Comparison of ENCODE assay signal across 9 cellular contexts in the genomic region with DNA sequence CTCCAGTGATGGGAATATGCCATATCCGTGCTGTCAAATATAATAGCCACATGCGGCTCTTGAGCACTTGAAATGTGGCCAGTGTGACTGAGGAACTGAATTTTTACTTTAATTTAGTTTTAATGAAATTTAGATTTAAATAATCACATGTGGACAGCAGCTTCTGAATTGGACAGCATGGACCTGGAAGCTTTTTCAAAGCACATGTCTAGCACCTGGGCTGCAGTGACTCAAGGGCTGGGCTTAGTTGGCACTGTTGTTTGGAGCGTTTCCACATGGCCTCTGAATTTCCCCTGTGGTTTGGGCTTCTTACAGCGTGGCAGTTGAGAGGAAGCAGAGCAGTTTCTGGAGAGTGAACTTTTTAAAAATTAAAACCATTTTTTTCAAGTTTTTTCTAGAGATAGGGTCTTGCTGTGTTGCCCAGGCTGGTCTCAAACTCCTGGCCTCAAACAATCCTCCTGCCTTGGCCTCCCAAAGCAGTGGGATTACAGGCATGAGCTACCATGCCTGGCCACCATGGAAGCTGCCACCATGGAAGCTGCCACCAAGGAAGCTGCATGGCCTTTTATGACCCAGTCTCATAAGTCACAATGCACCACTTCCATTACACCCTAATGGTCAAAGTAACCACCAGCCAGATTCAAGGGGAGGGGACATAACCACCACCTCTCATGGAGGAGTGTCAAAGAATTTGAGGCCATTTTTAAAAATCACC. TPM values are rescaled to one million over a fixed set of nuclear protein-coding genes. Genes with fewer than 3 reads are reported as not detected.
A peak's percentile ranks its signal among the peaks of the same experiment; 100 is the strongest.
DNase-seq lines count a peak whose midpoint lies in the region; ATAC-seq and TF ChIP-seq lines count a peak whose summit lies in the region.
"Had no signal": no experiment of that assay in that cellular context is flagged by ENCODE, and none has a peak within 500 bp of the region (broad histone marks: within the 10 kb centered on the region; RNA-seq: fewer than 3 reads in every experiment).

No MANE protein-coding gene starts in this region.

- no peak overlapping the region for H3K27ac Mint-ChIP-seq in mesothelial cell of epicardium

- no peak overlapping the region for H3K4me3 Mint-ChIP-seq in mesothelial cell of epicardium

- DNase-seq in HFF-Myc (ENCODE audit: extremely low read depth, low read depth) = peak; percentile 86
- DNase-seq in activated CD4-positive, alpha-beta T cell treated with anti-CD3 and anti-CD28 coated beads, Interleukin-2, amount 50 U/mL, for 1 hour = peak; percentile 41
- DNase-seq in epithelial cell of esophagus (ENCODE audit: low read depth) = peak; percentile 48
- DNase-seq in stimulated activated CD4-positive, alpha-beta T cell treated with anti-CD3 and anti-CD28 coated beads, Interleukin-4, amount 100 ng/mL, for 48 hours (ENCODE audit: low read depth in 2 of 2) = peak; percentile 8 to 19
- DNase-seq in mesothelial cell of epicardium (ENCODE audit: low spot score in 2 of 2, unreplicated experiment in 2 of 2) = no peak

- no peak overlapping the region for H3K4me3 ChIP-seq in HFF-Myc (replicated peaks; ENCODE audit: low read depth, low read length)
- no peak overlapping the region for H3K4me3 ChIP-seq in epithelial cell of esophagus (ENCODE audit: low read length)

- H3K27me3 Mint-ChIP-seq in mesothelial cell of epicardium (ENCODE audit: low read depth) = no peaks in the 10 kb centered on the region

- no peak for ATAC-seq in GM18867 (IDR thresholded peaks at IDR 0.05; ENCODE audit: unreplicated experiment)
- no peak for ATAC-seq in HG03095 (IDR thresholded peaks at IDR 0.05; ENCODE audit: unreplicated experiment)
- no peak for ATAC-seq in HG03378 (IDR thresholded peaks at IDR 0.05; ENCODE audit: unreplicated experiment)

- H3K4me1 Mint-ChIP-seq in mesothelial cell of epicardium = peaks cover 12% of the 10 kb centered on the region

- H3K9me3 Mint-ChIP-seq in mesothelial cell of epicardium = no peaks in the 10 kb centered on the region

- TF ChIP-seq CTCF in HFF-Myc (IDR thresholded peaks at IDR 0.05; ENCODE audit: low read depth, low read length, missing control alignments) (no peak), epithelial cell of esophagus (IDR thresholded peaks at IDR 0.05; ENCODE audit: insufficient read depth, low read depth, low read length, missing control alignments) (no peak), mesothelial cell of epicardium (IDR thresholded peaks at IDR 0.05; ENCODE audit: unreplicated experiment) (no peak)

- H3K36me3 Mint-ChIP-seq in mesothelial cell of epicardium = no peaks in the 10 kb centered on the region

RNA-seq across cellular contexts. Expression of gene TOB1, which starts 6.7 kb away (rescaled TPM):
- total RNA-seq in mesothelial cell of epicardium = 29.4 to 34.7 TPM (median 32.0 TPM) in 3 replicates

RNA-seq across cellular contexts. Expression of gene WFIKKN2, which starts 37.5 kb away (rescaled TPM):
- 0.42 to 0.68 TPM (median 0.60 TPM) in 3 replicates for total RNA-seq in mesothelial cell of epicardium
- total RNA-seq: epithelial cell of proximal tubule had no signal

Comparison
In these comparisons a context has a peak if more than half of its experiments do, and no peak if none do; other contexts are left out.
1. DNase-seq: peak in HFF-Myc (single experiment), activated CD4-positive, alpha-beta T cell treated with anti-CD3 and anti-CD28 coated beads, Interleukin-2, amount 50 U/mL, for 1 hour (single experiment), epithelial cell of esophagus (single experiment) and stimulated activated CD4-positive, alpha-beta T cell treated with anti-CD3 and anti-CD28 coated beads, Interleukin-4, amount 100 ng/mL, for 48 hours (2 of 2); none in mesothelial cell of epicardium (0 of 2).